ENCODE assay signal across 11 cellular contexts in the genomic region with DNA sequence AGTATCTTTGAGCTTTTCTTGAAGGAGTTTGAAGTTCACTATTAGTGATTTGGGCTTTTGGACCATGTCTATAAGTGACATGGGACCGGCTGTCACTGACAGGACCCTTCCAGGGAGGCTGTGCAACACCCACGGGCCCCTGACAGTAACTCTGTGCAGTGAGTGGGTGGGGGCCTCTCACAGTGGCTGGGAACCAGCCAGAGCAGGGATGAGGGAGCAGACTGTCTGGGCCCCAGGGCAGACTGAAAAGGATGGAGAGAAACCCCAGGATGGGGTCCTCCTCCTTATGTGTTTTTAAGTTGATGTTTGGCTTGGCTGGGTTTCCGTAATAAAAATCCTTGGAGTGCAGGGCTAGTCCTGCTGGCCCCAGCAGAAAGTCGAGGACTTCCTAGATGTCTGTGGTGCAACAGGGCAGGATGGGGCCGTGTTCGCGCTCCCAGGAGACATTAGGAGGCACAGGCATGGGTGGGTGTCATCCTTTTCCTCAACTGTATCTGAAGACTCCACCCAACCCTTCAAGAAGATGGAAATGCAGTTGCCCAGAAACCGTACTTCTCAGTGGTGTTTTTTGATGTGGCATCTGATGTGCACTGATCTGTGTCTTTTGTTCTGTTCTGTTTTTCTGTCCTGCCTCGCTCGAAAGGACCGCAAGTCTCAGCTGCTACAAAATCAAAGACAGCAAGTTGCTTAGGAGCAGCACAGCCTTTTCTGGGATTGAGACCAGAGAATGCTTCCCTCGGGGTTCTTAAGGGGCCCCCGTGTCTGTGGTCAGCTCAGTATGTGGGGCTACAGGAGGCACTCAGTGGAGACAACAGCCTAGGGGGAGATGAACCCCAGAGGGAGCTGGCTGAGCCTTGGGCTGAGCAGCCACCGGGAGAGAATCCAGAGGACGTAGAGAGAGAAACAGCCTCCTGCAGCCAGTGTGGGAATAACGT. TPM values are rescaled to one million over a fixed set of nuclear protein-coding genes. Genes with fewer than 3 reads are reported as not detected.
DNase-seq lines count a peak whose midpoint lies in the region; ATAC-seq lines count a peak whose summit lies in the region.
"Had no signal": no experiment of that assay in that cellular context is flagged by ENCODE, and none has a peak within 500 bp of the region (broad histone marks: within the 10 kb centered on the region; RNA-seq: fewer than 3 reads in every experiment).

No MANE protein-coding gene starts in this region.

- peaks cover 52% of the 10 kb centered on the region for H4K20me1 ChIP-seq in BLaER1

- POLR2A ChIA-PET in activated CD4-positive, alpha-beta memory T cell treated with anti-CD3 and anti-CD28 coated beads for 36 hours (lab: Charles Lee), result interaction anchor here (1.0 to 1.2 kb wide), 2 partner anchors 10 to 32 kb away, joined by 3 to 4 read pairs; no protein-coding TSS in a partner anchor

- H3K27ac ChIP-seq in BLaER1, result peak overlapping the region; percentile 71

- peak overlapping the region; percentile 54 for H3K4me3 ChIP-seq in BLaER1

- H3K36me3 Mint-ChIP-seq in activated CD4-positive, alpha-beta memory T cell treated with anti-CD3 and anti-CD28 coated beads for 36 hours, result peaks cover 47% of the 10 kb centered on the region
- peaks cover 19 to 30% (median 23%) of the 10 kb centered on the region in 3 donors for H3K36me3 Mint-ChIP-seq in immature natural killer cell

- peak; percentile 57 for DNase-seq in activated CD4-positive, alpha-beta memory T cell treated with anti-CD3 and anti-CD28 coated beads for 36 hours
- DNase-seq in immature natural killer cell, result no peak
- DNase-seq in cerebellum (ENCODE audit: low spot score), result no peak
- no peak for DNase-seq in NCI-H1092 treated with DMSO at 0.1 percent for 48 hours (lab: John Stamatoyannopoulos, UW)
- DNase-seq: AML-193, MM.1S, NCI-H510A treated with DMSO at 0.1 percent for 48 hours had no signal

- intact Hi-C loops in activated CD4-positive, alpha-beta memory T cell treated with anti-CD3 and anti-CD28 coated beads for 36 hours (cut with micrococcal nuclease), result loop anchor here (10.0 kb wide), 1 partner anchor 67 kb away; no protein-coding TSS in a partner anchor

- peak overlapping the region; percentile 95 for H3K4me2 ChIP-seq in BLaER1

- H3K9ac ChIP-seq in BLaER1, result peak overlapping the region; percentile 60

- CTCF ChIA-PET in activated CD4-positive, alpha-beta memory T cell treated with anti-CD3 and anti-CD28 coated beads for 36 hours (lab: Charles Lee), result interaction anchor here (0.8 to 1.4 kb wide), 3 partner anchors 15 to 38 kb away, joined by 3 read pairs; no protein-coding TSS in a partner anchor

- peaks cover 87% of the 10 kb centered on the region for H3K4me1 Mint-ChIP-seq in activated CD4-positive, alpha-beta memory T cell treated with anti-CD3 and anti-CD28 coated beads for 36 hours (ENCODE audit: low read depth)
- H3K4me1 Mint-ChIP-seq in immature natural killer cell, result peaks cover 25 to 30% of the 10 kb centered on the region in 2 donors

- H3K4me1 ChIP-seq in BLaER1, result peaks cover 100% of the 10 kb centered on the region

- peaks cover 54% of the 10 kb centered on the region for H3K36me3 ChIP-seq in BLaER1

- no peaks in the 10 kb centered on the region for H3K27me3 Mint-ChIP-seq in activated CD4-positive, alpha-beta memory T cell treated with anti-CD3 and anti-CD28 coated beads for 36 hours
- H3K27me3 Mint-ChIP-seq in immature natural killer cell (ENCODE audit: low read depth in 3 of 3), result peaks cover 0 to 7% (median 2%) of the 10 kb centered on the region in 3 donors

- no peaks in the 10 kb centered on the region for H3K9me3 Mint-ChIP-seq in activated CD4-positive, alpha-beta memory T cell treated with anti-CD3 and anti-CD28 coated beads for 36 hours
- H3K9me3 Mint-ChIP-seq in immature natural killer cell, result no peaks in the 10 kb centered on the region

- H3K4me3 Mint-ChIP-seq in activated CD4-positive, alpha-beta memory T cell treated with anti-CD3 and anti-CD28 coated beads for 36 hours, result peak overlapping the region; percentile 60
- H3K4me3 Mint-ChIP-seq in immature natural killer cell, result no peak overlapping the region

- no peaks in the 10 kb centered on the region for H3K27me3 ChIP-seq in BLaER1

- no peaks in the 10 kb centered on the region for H3K9me3 ChIP-seq in BLaER1

- ATAC-seq in GM18868 (IDR thresholded peaks at IDR 0.05; ENCODE audit: unreplicated experiment), result peak; percentile 51
- no peak for ATAC-seq in HG03139 (IDR thresholded peaks at IDR 0.05; ENCODE audit: unreplicated experiment)
- ATAC-seq in GM18870 (IDR thresholded peaks at IDR 0.05; ENCODE audit: unreplicated experiment), result no peak

- H3K27ac Mint-ChIP-seq in activated CD4-positive, alpha-beta memory T cell treated with anti-CD3 and anti-CD28 coated beads for 36 hours, result peak overlapping the region; percentile 95
- peak overlapping the region in 5 of 6 donors; percentile 30 to 83 (median 69) for H3K27ac Mint-ChIP-seq in immature natural killer cell

RNA-seq across cellular contexts. Expression of gene PLD6, which starts 24.2 kb away (rescaled TPM):
- total RNA-seq in activated CD4-positive, alpha-beta memory T cell treated with anti-CD3 and anti-CD28 coated beads for 36 hours, result 1 to 10 TPM; 9.3 to 9.4 TPM
- polyA plus RNA-seq in immature natural killer cell, result 1 to 10 TPM in 2 of 3 donors, under 1 TPM in 1; 0.41 to 2.5 (median 1.4) TPM
- total RNA-seq in cerebellum, result 6.8 TPM

RNA-seq across cellular contexts. Expression of gene FLCN, which starts 55.0 kb away (rescaled TPM):
- 10 to 100 TPM; 24.0 to 24.6 TPM for total RNA-seq in activated CD4-positive, alpha-beta memory T cell treated with anti-CD3 and anti-CD28 coated beads for 36 hours
- polyA plus RNA-seq in immature natural killer cell, result 1 to 10 TPM; 1.4 to 6.6 (median 5.9) TPM
- total RNA-seq in cerebellum, result 60.1 TPM
